ENCODE assay signal across 20 cellular contexts in genomic region chr15:35117508-35118280, GRCh38. TPM values are rescaled to one million over a fixed set of nuclear protein-coding genes. Genes with fewer than 3 reads are reported as not detected.
DNase-seq lines count a peak whose midpoint lies in the region; ATAC-seq, FAIRE-seq and TF ChIP-seq lines count a peak whose summit lies in the region.
"Had no signal": no experiment of that assay in that cellular context is flagged by ENCODE, and none has a peak within 500 bp of the region (broad histone marks: within the 10 kb centered on the region; RNA-seq: fewer than 3 reads in every experiment).

No MANE protein-coding gene starts in this region.

- no peaks in the 10 kb centered on the region for H3K36me3 ChIP-seq in astrocyte (ENCODE audit: insufficient read depth, low read length)
- no peaks in the 10 kb centered on the region for H3K36me3 ChIP-seq in iPS-18a (ENCODE audit: control insufficient read depth, low read depth, low read length)
- H3K36me3 ChIP-seq: Peyer's patch, SJSA1 had no signal

- H3K9me3 Mint-ChIP-seq in astrocyte (ENCODE audit: unreplicated experiment): no peaks in the 10 kb centered on the region
- H3K9me3 Mint-ChIP-seq: H9 had no signal

- ATAC-seq in T-helper 17 cell: no peak

- no peak overlapping the region for H3K4me2 ChIP-seq in astrocyte (ENCODE audit: low read length)

- H3K36me3 Mint-ChIP-seq in astrocyte (ENCODE audit: low read depth, unreplicated experiment) (no peaks in the 10 kb centered on the region), T-helper 17 cell (ENCODE audit: low read depth) (peaks cover 2% of the 10 kb centered on the region)

- H3K9ac ChIP-seq in astrocyte (ENCODE audit: low read length) (no peak overlapping the region), iPS-18a (ENCODE audit: low read length) (peak overlapping the region; percentile 2)

- H3K4me1 ChIP-seq in astrocyte (ENCODE audit: insufficient read depth, low read length) (no peaks in the 10 kb centered on the region), iPS-18a (ENCODE audit: control insufficient read depth, low read depth, low read length) (peaks cover 15% of the 10 kb centered on the region)
- H3K4me1 ChIP-seq: Peyer's patch, SJSA1 had no signal

- no peak for FAIRE-seq in astrocyte (lab: Jason Lieb, UNC)
- FAIRE-seq: D721Med had no signal

- no peaks in the 10 kb centered on the region for H3K27me3 Mint-ChIP-seq in astrocyte (ENCODE audit: low read depth, unreplicated experiment)
- H3K27me3 Mint-ChIP-seq in T-helper 17 cell: no peaks in the 10 kb centered on the region

- H3K9me3 ChIP-seq in astrocyte (ENCODE audit: insufficient read depth, low read depth, low read length): no peaks in the 10 kb centered on the region
- H3K9me3 ChIP-seq in iPS-18a (ENCODE audit: control insufficient read depth, low read depth, low read length): no peaks in the 10 kb centered on the region
- H3K9me3 ChIP-seq in T-helper 17 cell (ENCODE audit: control insufficient read depth, low read length, poor library complexity, severe bottlenecking): no peaks in the 10 kb centered on the region
- H3K9me3 ChIP-seq: Peyer's patch, SJSA1 had no signal

- H3K27me3 ChIP-seq in astrocyte (ENCODE audit: insufficient read depth, low read length): no peaks in the 10 kb centered on the region
- H3K27me3 ChIP-seq in iPS-18a (ENCODE audit: control insufficient read depth, insufficient read depth, low read length): no peaks in the 10 kb centered on the region
- H3K27me3 ChIP-seq: Peyer's patch, SJSA1 had no signal

- H3K27ac Mint-ChIP-seq in astrocyte (ENCODE audit: unreplicated experiment) (no peak overlapping the region), T-helper 17 cell (no peak overlapping the region)
- H3K27ac Mint-ChIP-seq: H9 had no signal

- no peak overlapping the region for H3K4me3 ChIP-seq in AG10803 (ENCODE audit: low read length)
- no peak overlapping the region for H3K4me3 ChIP-seq in astrocyte (ENCODE audit: insufficient read depth, low read depth, low read length)
- peak overlapping the region; percentile 15 for H3K4me3 ChIP-seq in iPS-18a (ENCODE audit: low read length)
- H3K4me3 ChIP-seq: Peyer's patch, SJSA1 had no signal

- no peak overlapping the region for H3K4me3 Mint-ChIP-seq in astrocyte (ENCODE audit: unreplicated experiment)
- H3K4me3 Mint-ChIP-seq in T-helper 17 cell: no peak overlapping the region

- H3K79me2 ChIP-seq in astrocyte (ENCODE audit: insufficient read depth, low read length): no peaks in the 10 kb centered on the region

- TF ChIP-seq CTCF in AG10803 (conservative IDR thresholded peaks at IDR 0.05; ENCODE audit: low read length): no peak
- TF ChIP-seq CTCF in astrocyte (IDR thresholded peaks at IDR 0.05; ENCODE audit: insufficient read depth, low read depth, low read length): no peak

- in situ Hi-C loops in ACHN (cut with HindIII; ENCODE audit: low pct_ligation_motif_present, low pct_unique_long_range_greater_than_20kb, low sequenced_read_pairs): no loop called here

- peak; percentile 8 for DNase-seq in AG10803 (ENCODE audit: low read depth)
- peak; percentile 25 to 34 for DNase-seq in NCI-H526 (lab: John Stamatoyannopoulos, UW)
- peak; percentile 40 for DNase-seq in astrocyte (ENCODE audit: low read depth)
- DNase-seq in ACHN: no peak
- DNase-seq in T-helper 17 cell: no peak
- no peak for DNase-seq in middle frontal gyrus (ENCODE audit: extremely low spot score, low spot score)
- DNase-seq: AML-193, H9, NCI-H1417 treated with DMSO at 0.1 percent for 48 hours, NCI-H187 treated with DMSO at 0.1 percent for 48 hours, NCI-H226, NCI-H524, Peyer's patch, SW 1271 had no signal

- no peaks in the 10 kb centered on the region for H4K20me1 ChIP-seq in astrocyte (ENCODE audit: insufficient read depth, low read length)

- no peak overlapping the region for H2AFZ ChIP-seq in astrocyte (ENCODE audit: low read depth, low read length)

- peaks cover 11% of the 10 kb centered on the region for H3K4me1 Mint-ChIP-seq in astrocyte (ENCODE audit: low read depth, unreplicated experiment)
- no peaks in the 10 kb centered on the region for H3K4me1 Mint-ChIP-seq in T-helper 17 cell

- H3K27ac ChIP-seq in astrocyte (ENCODE audit: low read depth, low read length): no peak overlapping the region
- H3K27ac ChIP-seq in iPS-18a (ENCODE audit: low read length): no peak overlapping the region
- H3K27ac ChIP-seq: C4-2B, Peyer's patch, SJSA1 had no signal

RNA-seq across cellular contexts. Expression of gene NANOGP8, which starts 32.6 kb away (rescaled TPM):
- total RNA-seq in astrocyte (not detected in 2 replicates), T-helper 17 cell (not detected)
- total RNA-seq: A673, M059J, SJSA1 had no signal

Comparison
In these comparisons a context has a peak if more than half of its experiments do, and no peak if none do; other contexts are left out.
1. DNase-seq: peak in AG10803 (single experiment), NCI-H526 (2 of 2) and astrocyte (single experiment); none in ACHN (single experiment), T-helper 17 cell (0 of 3) and middle frontal gyrus (single experiment).